Comparison of ENCODE assay signal across 19 cellular contexts in genomic region chr2:207260947-207261346, GRCh38.
A peak's percentile ranks its signal among the peaks of the same experiment; 100 is the strongest.
DNase-seq lines count a peak whose midpoint lies in the region; ATAC-seq and TF ChIP-seq lines count a peak whose summit lies in the region.
"Had no signal": no experiment of that assay in that cellular context is flagged by ENCODE, and none has a peak within 500 bp of the region (broad histone marks: within the 10 kb centered on the region; RNA-seq: fewer than 3 reads in every experiment).

No MANE protein-coding gene starts in this region.

- H3K4me2 ChIP-seq in mammary epithelial cell (ENCODE audit: insufficient read depth, low read depth, low read length) (no peak overlapping the region), smooth muscle cell (peak overlapping the region; percentile 17)
- H3K4me2 ChIP-seq: KMS-11 had no signal

- no peak overlapping the region for H3K4me3 ChIP-seq in mammary epithelial cell (replicated peaks in 1 of 3; ENCODE audit: insufficient read depth in 1 of 3, low read depth in 2 of 3, low read length in 3 of 3)
- no peak overlapping the region for H3K4me3 ChIP-seq in RWPE2 (ENCODE audit: severe bottlenecking)
- H3K4me3 ChIP-seq in fibroblast of villous mesenchyme (ENCODE audit: low read depth, low read length), result no peak overlapping the region
- H3K4me3 ChIP-seq in smooth muscle cell, result no peak overlapping the region

- H3K9ac ChIP-seq in mammary epithelial cell (ENCODE audit: insufficient read depth, low read length), result no peak overlapping the region
- H3K9ac ChIP-seq in smooth muscle cell (ENCODE audit: low read depth), result no peak overlapping the region
- H3K9ac ChIP-seq: KMS-11 had no signal

- peaks cover 12% of the 10 kb centered on the region for H3F3A ChIP-seq in smooth muscle cell (ENCODE audit: low read depth)

- DNase-seq in MCF 10A (ENCODE audit: unreplicated experiment), result no peak
- DNase-seq in mammary epithelial cell, result no peak
- no peak for DNase-seq in RWPE2 (ENCODE audit: low spot score)
- DNase-seq in fibroblast of villous mesenchyme (ENCODE audit: low read depth), result peak; percentile 29
- no peak for DNase-seq in smooth muscle cell (lab: John Stamatoyannopoulos, UW; ENCODE audit: unreplicated experiment)
- no peak for DNase-seq in amniotic stem cell (lab: John Stamatoyannopoulos, UW)
- DNase-seq in natural killer cell treated with Interleukin-12 subunit alpha and Interleukin-12 subunit beta and Interleukin-15 and Interleukin-18, amount 100 ng/mL, for 72 hours (ENCODE audit: low spot score), result no peak
- no peak for DNase-seq in activated CD4-positive, alpha-beta memory T cell treated with anti-CD3 and anti-CD28 coated beads, Interleukin-2, amount 10 ng/mL, durations not matched to agents 7 days and 5 days
- DNase-seq: H9, NCI-H1105 treated with DMSO at 0.1 percent for 48 hours, NCI-H2081, NCI-H2171, NCI-H345, NCI-H524, NCI-H82, Right ventricle myocardium superior had no signal

- H3K4me3 Mint-ChIP-seq in MCF 10A (ENCODE audit: unreplicated experiment), result no peak overlapping the region
- H3K4me3 Mint-ChIP-seq in natural killer cell treated with Interleukin-12 subunit alpha and Interleukin-12 subunit beta and Interleukin-15 and Interleukin-18, amount 100 ng/mL, for 72 hours, result no peak overlapping the region
- no peak overlapping the region for H3K4me3 Mint-ChIP-seq in activated CD4-positive, alpha-beta memory T cell treated with anti-CD3 and anti-CD28 coated beads, Interleukin-2, amount 10 ng/mL, durations not matched to agents 7 days and 5 days
- H3K4me3 Mint-ChIP-seq: CD14-positive monocyte, H9 had no signal

- CTCF ChIA-PET in MCF 10A (lab: Yijun Ruan, JAX), result interaction anchor here (0.6 to 0.9 kb wide), 2 partner anchors 22 to 27 kb away, joined by 3 to 5 read pairs; no protein-coding TSS in a partner anchor
- CTCF ChIA-PET in mammary epithelial cell (lab: Charles Lee; ENCODE audit: low non-redundant PET), result interaction anchor here (0.5 kb wide), 1 partner anchor 56 kb away, joined by 3 read pairs; no protein-coding TSS in a partner anchor
- CTCF ChIA-PET in activated CD4-positive, alpha-beta memory T cell treated with anti-CD3 and anti-CD28 coated beads, Interleukin-2, amount 10 ng/mL, durations not matched to agents 7 days and 5 days (lab: Charles Lee), result no interaction called here

- H3K9me3 ChIP-seq in mammary epithelial cell (replicated peaks; ENCODE audit: insufficient read depth, low read length), result no peaks in the 10 kb centered on the region
- H3K9me3 ChIP-seq in RWPE2 (ENCODE audit: severe bottlenecking), result no peaks in the 10 kb centered on the region
- H3K9me3 ChIP-seq in smooth muscle cell (replicated peaks; ENCODE audit: low read depth), result no peaks in the 10 kb centered on the region

- intact Hi-C loops in MCF 10A (cut with micrococcal nuclease), result no loop called here
- intact Hi-C loops in mammary epithelial cell (cut with micrococcal nuclease), result loop anchor here (2.0 kb wide), 1 partner anchor 280 kb away; no protein-coding TSS in a partner anchor

- no peak for TF ChIP-seq CTCF in MCF 10A (IDR thresholded peaks at IDR 0.05; ENCODE audit: unreplicated experiment)
- TF ChIP-seq CTCF in mammary epithelial cell (conservative IDR thresholded peaks at IDR 0.05 in 1 of 2, IDR thresholded peaks at IDR 0.05 in 1 of 2; ENCODE audit: extremely low read depth in 1 of 2, insufficient read depth in 1 of 2, low read depth in 1 of 2, low read length in 2 of 2), result no peak
- no peak for TF ChIP-seq CTCF in RWPE2 (IDR thresholded peaks at IDR 0.05; ENCODE audit: poor library complexity, severe bottlenecking)
- TF ChIP-seq CTCF in fibroblast of villous mesenchyme (IDR thresholded peaks at IDR 0.05; ENCODE audit: insufficient read depth, low read depth, low read length), result no peak
- TF ChIP-seq CTCF in smooth muscle cell (IDR thresholded peaks at IDR 0.05; ENCODE audit: borderline replicate concordance, insufficient read depth, poor library complexity, severe bottlenecking), result no peak

- H3K4me1 Mint-ChIP-seq in MCF 10A (ENCODE audit: insufficient read depth, unreplicated experiment), result peaks cover 40% of the 10 kb centered on the region
- H3K4me1 Mint-ChIP-seq in natural killer cell treated with Interleukin-12 subunit alpha and Interleukin-12 subunit beta and Interleukin-15 and Interleukin-18, amount 100 ng/mL, for 72 hours (ENCODE audit: low read depth in 2 of 2), result no peaks in the 10 kb centered on the region
- H3K4me1 Mint-ChIP-seq in activated CD4-positive, alpha-beta memory T cell treated with anti-CD3 and anti-CD28 coated beads, Interleukin-2, amount 10 ng/mL, durations not matched to agents 7 days and 5 days, result no peaks in the 10 kb centered on the region

- H2AFZ ChIP-seq in mammary epithelial cell (ENCODE audit: low read depth, low read length), result no peak overlapping the region
- H2AFZ ChIP-seq in smooth muscle cell (ENCODE audit: low read depth), result no peak overlapping the region

- dilution Hi-C loops in mammary epithelial cell (cut with HindIII; ENCODE audit: low sequenced_read_pairs), result no loop called here

- no peaks in the 10 kb centered on the region for H3K27me3 ChIP-seq in mammary epithelial cell (ENCODE audit: insufficient read depth, low read length)
- H3K27me3 ChIP-seq in RWPE2 (ENCODE audit: insufficient read depth, poor library complexity, severe bottlenecking), result no peaks in the 10 kb centered on the region
- H3K27me3 ChIP-seq in smooth muscle cell (ENCODE audit: low read depth), result no peaks in the 10 kb centered on the region

- POLR2A ChIA-PET in MCF 10A (lab: Yijun Ruan, JAX), result interaction anchor here (1.4 to 11.5 kb wide), 2 partner anchors 77 to 96 kb away, joined by 4 to 158 read pairs; partner anchors contain the start of gene KLF7
- POLR2A ChIA-PET in activated CD4-positive, alpha-beta memory T cell treated with anti-CD3 and anti-CD28 coated beads, Interleukin-2, amount 10 ng/mL, durations not matched to agents 7 days and 5 days (lab: Charles Lee), result no interaction called here

- H3K27ac ChIP-seq in mammary epithelial cell (ENCODE audit: insufficient read depth, low read depth, low read length), result no peak overlapping the region
- peak overlapping the region; percentile 100 for H3K27ac ChIP-seq in RWPE2 (ENCODE audit: poor library complexity, severe bottlenecking)
- H3K27ac ChIP-seq in smooth muscle cell (ENCODE audit: low read depth), result no peak overlapping the region
- H3K27ac ChIP-seq: 22Rv1, KMS-11 had no signal

- H3K36me3 Mint-ChIP-seq in MCF 10A (ENCODE audit: insufficient read depth, unreplicated experiment), result peaks cover 7% of the 10 kb centered on the region
- H3K36me3 Mint-ChIP-seq in natural killer cell treated with Interleukin-12 subunit alpha and Interleukin-12 subunit beta and Interleukin-15 and Interleukin-18, amount 100 ng/mL, for 72 hours, result no peaks in the 10 kb centered on the region
- no peaks in the 10 kb centered on the region for H3K36me3 Mint-ChIP-seq in activated CD4-positive, alpha-beta memory T cell treated with anti-CD3 and anti-CD28 coated beads, Interleukin-2, amount 10 ng/mL, durations not matched to agents 7 days and 5 days (ENCODE audit: low read depth)
- H3K36me3 Mint-ChIP-seq: CD14-positive monocyte had no signal

- in situ Hi-C loops in mammary epithelial cell (cut with MboI; ENCODE audit: low sequenced_read_pairs in 2 of 2), result no loop called here

- H3K36me3 ChIP-seq in mammary epithelial cell (ENCODE audit: insufficient read depth, low read length), result no peaks in the 10 kb centered on the region
- H3K36me3 ChIP-seq in RWPE2 (ENCODE audit: low read depth), result no peaks in the 10 kb centered on the region
- H3K36me3 ChIP-seq in smooth muscle cell (ENCODE audit: low read depth), result no peaks in the 10 kb centered on the region

- H3K27me3 Mint-ChIP-seq in MCF 10A (ENCODE audit: insufficient read depth, unreplicated experiment), result no peaks in the 10 kb centered on the region
- H3K27me3 Mint-ChIP-seq in natural killer cell treated with Interleukin-12 subunit alpha and Interleukin-12 subunit beta and Interleukin-15 and Interleukin-18, amount 100 ng/mL, for 72 hours, result peaks cover 19 to 36% of the 10 kb centered on the region in 2 donors
- H3K27me3 Mint-ChIP-seq in activated CD4-positive, alpha-beta memory T cell treated with anti-CD3 and anti-CD28 coated beads, Interleukin-2, amount 10 ng/mL, durations not matched to agents 7 days and 5 days, result no peaks in the 10 kb centered on the region

- no peaks in the 10 kb centered on the region for H3K9me3 Mint-ChIP-seq in MCF 10A (ENCODE audit: unreplicated experiment)
- no peaks in the 10 kb centered on the region for H3K9me3 Mint-ChIP-seq in natural killer cell treated with Interleukin-12 subunit alpha and Interleukin-12 subunit beta and Interleukin-15 and Interleukin-18, amount 100 ng/mL, for 72 hours
- no peaks in the 10 kb centered on the region for H3K9me3 Mint-ChIP-seq in activated CD4-positive, alpha-beta memory T cell treated with anti-CD3 and anti-CD28 coated beads, Interleukin-2, amount 10 ng/mL, durations not matched to agents 7 days and 5 days
- H3K9me3 Mint-ChIP-seq: H9 had no signal

- H3K4me1 ChIP-seq in mammary epithelial cell (ENCODE audit: insufficient read depth, low read length), result peaks cover 33% of the 10 kb centered on the region
- H3K4me1 ChIP-seq in RWPE2 (ENCODE audit: insufficient read depth, poor library complexity, severe bottlenecking), result peaks cover 25% of the 10 kb centered on the region
- H3K4me1 ChIP-seq in smooth muscle cell (ENCODE audit: low read depth), result peaks cover 25% of the 10 kb centered on the region

- H3K79me2 ChIP-seq in mammary epithelial cell (ENCODE audit: insufficient read depth, low read length), result no peaks in the 10 kb centered on the region
- H3K79me2 ChIP-seq in smooth muscle cell (ENCODE audit: low read depth), result no peaks in the 10 kb centered on the region

- no peak for ATAC-seq in RWPE2 (ENCODE audit: low read depth)
- ATAC-seq in natural killer cell treated with Interleukin-12 subunit alpha and Interleukin-12 subunit beta and Interleukin-15 and Interleukin-18, amount 100 ng/mL, for 72 hours, result no peak

- WGBS in mammary epithelial cell (ENCODE audit: low coverage, missing lambda C conversion rate), result 100% methylated on average over 4 of the region's 4 CpGs
- WGBS in smooth muscle cell (ENCODE audit: low lambda C conversion rate), result 61% methylated on average over 4 of the region's 4 CpGs

- H3K27ac Mint-ChIP-seq in MCF 10A (ENCODE audit: low read depth, unreplicated experiment), result peak overlapping the region; percentile 11
- no peak overlapping the region for H3K27ac Mint-ChIP-seq in natural killer cell treated with Interleukin-12 subunit alpha and Interleukin-12 subunit beta and Interleukin-15 and Interleukin-18, amount 100 ng/mL, for 72 hours
- no peak overlapping the region for H3K27ac Mint-ChIP-seq in activated CD4-positive, alpha-beta memory T cell treated with anti-CD3 and anti-CD28 coated beads, Interleukin-2, amount 10 ng/mL, durations not matched to agents 7 days and 5 days
- H3K27ac Mint-ChIP-seq: H9 had no signal

- H4K20me1 ChIP-seq in mammary epithelial cell (ENCODE audit: insufficient read depth, low read length) (no peaks in the 10 kb centered on the region), smooth muscle cell (ENCODE audit: low read depth) (no peaks in the 10 kb centered on the region)

- BruUV-seq in MCF 10A (replicated peaks; lab: Mats Ljungman, UMichigan) (no TSS peak), mammary epithelial cell (replicated peaks; lab: Mats Ljungman, UMichigan) (no TSS peak)
